In genomic region chr10:63633677-63634487, GRCh38 we compare ENCODE assay signal across 8 cellular contexts.
DNase-seq lines count a peak whose midpoint lies in the region; ATAC-seq and TF ChIP-seq lines count a peak whose summit lies in the region.

No MANE protein-coding gene starts in this region.

- no peak overlapping the region for H2BK5ac ChIP-seq in mesenchymal stem cell (ENCODE audit: low read depth, low read length, poor library complexity, severe bottlenecking)

- CTCF ChIA-PET in naive thymus-derived CD4-positive, alpha-beta T cell (lab: Charles Lee) = interaction anchor here (0.7 to 7.6 kb wide), 4 partner anchors 16 to 468 kb away, joined by 3 to 62 read pairs (median 4); no protein-coding TSS in a partner anchor
- CTCF ChIA-PET in activated CD8-positive, alpha-beta T cell treated with anti-CD3 and anti-CD28 coated beads, Interleukin-2, amount 10 ng/mL, durations not matched to agents 7 days and 5 days (lab: Charles Lee) = interaction anchor here (0.8 to 7.7 kb wide), 2 partner anchors 85 to 466 kb away, joined by 3 to 116 read pairs; no protein-coding TSS in a partner anchor

- in situ Hi-C loops in astrocyte of the spinal cord (cut with HindIII; ENCODE audit: low sequenced_read_pairs) = no loop called here

- H3K18ac ChIP-seq in mesenchymal stem cell (ENCODE audit: low read depth in 1 of 2, low read length in 2 of 2) = no peak overlapping the region

- peaks cover 8 to 27% (median 11%) of the 10 kb centered on the region in 7 donors for H3K4me1 Mint-ChIP-seq in naive thymus-derived CD4-positive, alpha-beta T cell
- H3K4me1 Mint-ChIP-seq in activated CD8-positive, alpha-beta T cell treated with anti-CD3 and anti-CD28 coated beads, Interleukin-2, amount 10 ng/mL, durations not matched to agents 7 days and 5 days (ENCODE audit: low read depth) = peaks cover 30% of the 10 kb centered on the region

- no peaks in the 10 kb centered on the region for H3K36me3 ChIP-seq in mesenchymal stem cell (ENCODE audit: control insufficient read depth in 1 of 2, insufficient read depth in 2 of 2, low read depth in 1 of 2, low read length in 2 of 2)
- no peaks in the 10 kb centered on the region for H3K36me3 ChIP-seq in naive thymus-derived CD4-positive, alpha-beta T cell (ENCODE audit: control insufficient read depth in 2 of 3, insufficient read depth in 3 of 3, low read length in 3 of 3)

- H2BK120ac ChIP-seq in mesenchymal stem cell (ENCODE audit: low read depth, low read length) = no peak overlapping the region

- no peaks in the 10 kb centered on the region for H3K27me3 ChIP-seq in mesenchymal stem cell (ENCODE audit: control insufficient read depth in 1 of 2, insufficient read depth in 1 of 2, low read length in 2 of 2)
- H3K27me3 ChIP-seq in naive thymus-derived CD4-positive, alpha-beta T cell (ENCODE audit: control insufficient read depth in 2 of 2, insufficient read depth in 2 of 2, low read length in 2 of 2) = no peaks in the 10 kb centered on the region

- peaks cover 7% of the 10 kb centered on the region for H3K4me1 ChIP-seq in mesenchymal stem cell (ENCODE audit: control insufficient read depth, insufficient read depth, low read depth, low read length)
- H3K4me1 ChIP-seq in naive thymus-derived CD4-positive, alpha-beta T cell (ENCODE audit: control insufficient read depth in 2 of 2, insufficient read depth in 2 of 2, low read length in 2 of 2) = peaks cover 0 to 5% of the 10 kb centered on the region in 2 donors

- H2BK12ac ChIP-seq in mesenchymal stem cell (ENCODE audit: low read length in 2 of 2) = no peak overlapping the region

- POLR2A ChIA-PET in naive thymus-derived CD4-positive, alpha-beta T cell (lab: Charles Lee) = interaction anchor here (0.7 kb wide), 1 partner anchor 372 kb away, joined by 6 read pairs; no protein-coding TSS in a partner anchor
- POLR2A ChIA-PET in activated CD8-positive, alpha-beta T cell treated with anti-CD3 and anti-CD28 coated beads, Interleukin-2, amount 10 ng/mL, durations not matched to agents 7 days and 5 days (lab: Charles Lee) = no interaction called here

- no peak overlapping the region for H3K4ac ChIP-seq in mesenchymal stem cell (ENCODE audit: low read depth in 1 of 2, low read length in 2 of 2)

- intact Hi-C loops in naive thymus-derived CD4-positive, alpha-beta T cell (cut with micrococcal nuclease) = loop anchor here in 1 of 2 donors (5.0 kb wide), 1 partner anchor 1882 kb away; no protein-coding TSS in a partner anchor

- no peak overlapping the region for H2BK15ac ChIP-seq in mesenchymal stem cell (ENCODE audit: low read depth, poor library complexity, severe bottlenecking)

- ATAC-seq in naive thymus-derived CD4-positive, alpha-beta T cell = no peak
- no peak for ATAC-seq in activated CD8-positive, alpha-beta T cell treated with anti-CD3 and anti-CD28 coated beads, Interleukin-2, amount 10 ng/mL, durations not matched to agents 7 days and 5 days

- no peak overlapping the region for H4K91ac ChIP-seq in mesenchymal stem cell (ENCODE audit: low read length)

- H3K27ac Mint-ChIP-seq in naive thymus-derived CD4-positive, alpha-beta T cell = no peak overlapping the region
- H3K27ac Mint-ChIP-seq in activated CD8-positive, alpha-beta T cell treated with anti-CD3 and anti-CD28 coated beads, Interleukin-2, amount 10 ng/mL, durations not matched to agents 7 days and 5 days = no peak overlapping the region

- H3K27ac ChIP-seq in mesenchymal stem cell (ENCODE audit: low read length, poor library complexity, severe bottlenecking) = no peak overlapping the region
- H3K27ac ChIP-seq in naive thymus-derived CD4-positive, alpha-beta T cell (ENCODE audit: low read depth, low read length) = no peak overlapping the region

- peak; percentile 51 for TF ChIP-seq CTCF in astrocyte of the spinal cord (IDR thresholded peaks at IDR 0.05; ENCODE audit: low read depth, low read length)

- no peak overlapping the region for H3K14ac ChIP-seq in mesenchymal stem cell (ENCODE audit: low read length in 2 of 2)

- no peak overlapping the region for H3K9ac ChIP-seq in mesenchymal stem cell (ENCODE audit: low read length)

- no peak overlapping the region for H3K4me3 ChIP-seq in astrocyte of the spinal cord (ENCODE audit: low read depth, low read length)
- no peak overlapping the region for H3K4me3 ChIP-seq in mesenchymal stem cell (ENCODE audit: insufficient read depth in 1 of 2, low read depth in 1 of 2, low read length in 2 of 2)
- H3K4me3 ChIP-seq in naive thymus-derived CD4-positive, alpha-beta T cell (ENCODE audit: low read length) = no peak overlapping the region

- no peak overlapping the region for H3K23ac ChIP-seq in mesenchymal stem cell (ENCODE audit: low read length in 2 of 2)

- no peaks in the 10 kb centered on the region for H3K36me3 Mint-ChIP-seq in naive thymus-derived CD4-positive, alpha-beta T cell
- no peaks in the 10 kb centered on the region for H3K36me3 Mint-ChIP-seq in activated CD8-positive, alpha-beta T cell treated with anti-CD3 and anti-CD28 coated beads, Interleukin-2, amount 10 ng/mL, durations not matched to agents 7 days and 5 days (ENCODE audit: low read depth)

- H3K9me3 ChIP-seq in mesenchymal stem cell (ENCODE audit: control insufficient read depth, low read length) = no peaks in the 10 kb centered on the region
- H3K9me3 ChIP-seq in naive thymus-derived CD4-positive, alpha-beta T cell (ENCODE audit: control insufficient read depth in 2 of 3, low read length in 3 of 3) = no peaks in the 10 kb centered on the region

- H4K8ac ChIP-seq in mesenchymal stem cell (ENCODE audit: low read length) = no peak overlapping the region

- 83% methylated on average over 5 of the region's 5 CpGs for WGBS in mesenchymal stem cell

- peaks cover 0 to 5% (median 4%) of the 10 kb centered on the region in 5 donors for H3K27me3 Mint-ChIP-seq in naive thymus-derived CD4-positive, alpha-beta T cell
- H3K27me3 Mint-ChIP-seq in activated CD8-positive, alpha-beta T cell treated with anti-CD3 and anti-CD28 coated beads, Interleukin-2, amount 10 ng/mL, durations not matched to agents 7 days and 5 days (ENCODE audit: low read depth) = peaks cover 18% of the 10 kb centered on the region

- H2AK5ac ChIP-seq in mesenchymal stem cell (ENCODE audit: low read length, severe bottlenecking) = no peak overlapping the region

- H2AFZ ChIP-seq in mesenchymal stem cell (ENCODE audit: low read depth, low read length) = no peak overlapping the region

- H3K79me1 ChIP-seq in mesenchymal stem cell (replicated peaks; ENCODE audit: low read length, poor library complexity, severe bottlenecking) = peaks cover 3% of the 10 kb centered on the region

- no peak overlapping the region for H3K4me3 Mint-ChIP-seq in naive thymus-derived CD4-positive, alpha-beta T cell
- H3K4me3 Mint-ChIP-seq in activated CD8-positive, alpha-beta T cell treated with anti-CD3 and anti-CD28 coated beads, Interleukin-2, amount 10 ng/mL, durations not matched to agents 7 days and 5 days = no peak overlapping the region

- H3K9me3 Mint-ChIP-seq in naive thymus-derived CD4-positive, alpha-beta T cell = no peaks in the 10 kb centered on the region
- no peaks in the 10 kb centered on the region for H3K9me3 Mint-ChIP-seq in activated CD8-positive, alpha-beta T cell treated with anti-CD3 and anti-CD28 coated beads, Interleukin-2, amount 10 ng/mL, durations not matched to agents 7 days and 5 days (ENCODE audit: insufficient read depth)

- DNase-seq in EH (ENCODE audit: low read depth) (peak; percentile 65), LoVo (ENCODE audit: low spot score) (peak; percentile 49), astrocyte of the spinal cord (ENCODE audit: low read depth, low spot score) (peak; percentile 55), mesenchymal stem cell (peak; percentile 48), GM19240 (ENCODE audit: insufficient read length, low spot score) (no peak)
- no peak for DNase-seq in naive thymus-derived CD4-positive, alpha-beta T cell
- no peak for DNase-seq in activated naive CD4-positive, alpha-beta T cell treated with Interleukin-2 at 50 U/mL for 16 hours
- DNase-seq in activated CD8-positive, alpha-beta T cell treated with anti-CD3 and anti-CD28 coated beads, Interleukin-2, amount 10 ng/mL, durations not matched to agents 7 days and 5 days = no peak

- no peak overlapping the region for H3K4me2 ChIP-seq in mesenchymal stem cell (ENCODE audit: low read length, poor library complexity, severe bottlenecking)

Comparison
In these comparisons a context has a peak if more than half of its experiments do, and no peak if none do; other contexts are left out.
1. DNase-seq: peak in EH (single experiment), LoVo (single experiment), astrocyte of the spinal cord (single experiment) and mesenchymal stem cell (single experiment); none in naive thymus-derived CD4-positive, alpha-beta T cell (0 of 9), GM19240 (single experiment), activated naive CD4-positive, alpha-beta T cell treated with Interleukin-2 at 50 U/mL for 16 hours (single experiment) and activated CD8-positive, alpha-beta T cell treated with anti-CD3 and anti-CD28 coated beads, Interleukin-2, amount 10 ng/mL, durations not matched to agents 7 days and 5 days (single experiment).